ENCODE assay signal across 36 cellular contexts in the genomic region with DNA sequence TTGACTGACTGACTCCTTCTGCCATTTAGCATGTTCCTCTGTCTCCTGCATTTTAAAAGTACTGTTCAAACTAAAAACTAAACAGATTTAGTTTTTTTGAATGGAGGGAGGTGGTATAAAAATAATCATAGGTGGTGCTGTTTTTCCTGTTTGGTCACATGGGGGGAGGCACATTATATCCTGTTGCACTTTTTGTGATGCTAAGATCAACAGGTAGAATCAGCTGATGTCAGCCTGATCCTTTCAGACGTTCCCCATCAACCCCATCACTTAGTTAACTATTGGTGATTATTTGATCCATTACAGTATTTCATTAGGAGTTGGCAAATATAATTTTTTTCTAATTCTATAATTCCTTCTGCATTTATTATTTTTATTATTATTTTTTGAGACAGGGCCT.
"Had no signal": no experiment of that assay in that cellular context is flagged by ENCODE, and none has a peak within 500 bp of the region (broad histone marks: within the 10 kb centered on the region; RNA-seq: fewer than 3 reads in every experiment).

No MANE protein-coding gene starts in this region.

- H3K4me1 ChIP-seq: adrenal gland, body of pancreas, breast epithelium had no signal

- H3K9me3 ChIP-seq: adrenal gland, ascending aorta, body of pancreas, breast epithelium had no signal

- H3K27me3 Mint-ChIP-seq: activated naive CD4-positive, alpha-beta T cell treated with anti-CD3 and anti-CD28 coated beads, Interleukin-2, amount 50 U/mL, for 24 hours; brain had no signal

- H3K4me3 Mint-ChIP-seq: activated naive CD4-positive, alpha-beta T cell treated with anti-CD3 and anti-CD28 coated beads for 36 hours; activated naive CD4-positive, alpha-beta T cell treated with anti-CD3 and anti-CD28 coated beads, Interleukin-2, amount 10 ng/mL, durations not matched to agents 7 days and 5 days; activated naive CD4-positive, alpha-beta T cell treated with anti-CD3 and anti-CD28 coated beads, Interleukin-2, amount 50 U/mL, for 24 hours; activated naive CD8-positive, alpha-beta T cell; activated naive CD8-positive, alpha-beta T cell treated with anti-CD3 and anti-CD28 coated beads for 36 hours; activated naive CD8-positive, alpha-beta T cell treated with anti-CD3 and anti-CD28 coated beads, Interleukin-2, amount 10 ng/mL, durations not matched to agents 7 days and 5 days; activated naive CD8-positive, alpha-beta T cell treated with anti-CD3 and anti-CD28 coated beads, Interleukin-2, amount 50 U/mL, for 24 hours; activated T-cell treated with anti-CD3 and anti-CD28 coated beads, Interleukin-2, amount 50 U/mL, for 4 hours; activated T-cell treated with anti-CD3 and anti-CD28 coated beads, Interleukin-2, amount 50 U/mL, for 72 hours; activated T-helper 1 cell treated with anti-CD3 and anti-CD28 coated beads, Interleukin-12 subunit alpha, Interleukin-12 subunit beta, Interleukin-2, Interleukin-4 antibody, amounts not matched to agents 30 ng/mL and 10 ng/mL and 1 ng/mL, durations not matched to agents 14 hours and 24 hours and 36 hours; activated T-helper 17 cell treated with anti-CD3 and anti-CD28 coated beads, Interleukin-2, amount 50 U/mL, for 72 hours; brain; central memory CD8-positive, alpha-beta T cell had no signal

- H3K4me1 Mint-ChIP-seq: activated T-helper 17 cell treated with anti-CD3 and anti-CD28 coated beads, Interleukin-2, amount 50 U/mL, for 72 hours had no signal

- H3K9me3 Mint-ChIP-seq: activated naive CD4-positive, alpha-beta T cell treated with anti-CD3 and anti-CD28 coated beads for 36 hours; activated naive CD4-positive, alpha-beta T cell treated with anti-CD3 and anti-CD28 coated beads, Interleukin-2, amount 10 ng/mL, durations not matched to agents 7 days and 5 days; activated naive CD4-positive, alpha-beta T cell treated with anti-CD3 and anti-CD28 coated beads, Interleukin-2, amount 50 U/mL, for 24 hours; activated naive CD4-positive, alpha-beta T cell treated with anti-CD3 and anti-CD28 coated beads, Interleukin-2, amount 50 U/mL, for 72 hours; activated naive CD8-positive, alpha-beta T cell treated with anti-CD3 and anti-CD28 coated beads for 36 hours; activated naive CD8-positive, alpha-beta T cell treated with anti-CD3 and anti-CD28 coated beads, Interleukin-2, amount 10 ng/mL, durations not matched to agents 7 days and 5 days; activated naive CD8-positive, alpha-beta T cell treated with anti-CD3 and anti-CD28 coated beads, Interleukin-2, amount 50 U/mL, for 24 hours; activated T-cell treated with anti-CD3 and anti-CD28 coated beads, Interleukin-2, amount 50 U/mL, for 4 hours; activated T-cell treated with anti-CD3 and anti-CD28 coated beads, Interleukin-2, amount 50 U/mL, for 72 hours; activated T-helper 1 cell treated with anti-CD3 and anti-CD28 coated beads, Interleukin-12 subunit alpha, Interleukin-12 subunit beta, Interleukin-2, Interleukin-4 antibody, amounts not matched to agents 30 ng/mL and 10 ng/mL and 1 ng/mL, durations not matched to agents 14 hours and 24 hours and 36 hours; activated T-helper 17 cell treated with anti-CD3 and anti-CD28 coated beads, Interleukin-2, amount 50 U/mL, for 72 hours; activated T-helper 2 cell treated with anti-CD3 and anti-CD28 coated beads, Interferon-gamma antibody, Interleukin-2, Interleukin-4, amounts not matched to agents 10 μg/mL and 5 μg/mL and 100 μg/mL, durations not matched to agents 14 hours and 24 hours and 36 hours; central memory CD8-positive, alpha-beta T cell had no signal

- H3K36me3 Mint-ChIP-seq: activated naive CD4-positive, alpha-beta T cell treated with anti-CD3 and anti-CD28 coated beads, Interleukin-2, amount 10 ng/mL, durations not matched to agents 7 days and 5 days; activated naive CD4-positive, alpha-beta T cell treated with anti-CD3 and anti-CD28 coated beads, Interleukin-2, amount 50 U/mL, for 24 hours; activated naive CD4-positive, alpha-beta T cell treated with anti-CD3 and anti-CD28 coated beads, Interleukin-2, amount 50 U/mL, for 72 hours; activated naive CD8-positive, alpha-beta T cell; activated naive CD8-positive, alpha-beta T cell treated with anti-CD3 and anti-CD28 coated beads for 36 hours; activated naive CD8-positive, alpha-beta T cell treated with anti-CD3 and anti-CD28 coated beads, Interleukin-2, amount 10 ng/mL, durations not matched to agents 7 days and 5 days; brain had no signal

- H3K4me3 ChIP-seq: adrenal gland, ascending aorta, body of pancreas, breast epithelium, cardiac muscle cell had no signal

- DNase-seq: activated effector memory CD4-positive, alpha-beta T cell treated with anti-CD3 and anti-CD28 coated beads, Interleukin-2, amount 50 U/mL, for 16 hours; activated effector memory CD4-positive, alpha-beta T cell treated with Interleukin-2 at 50 U/mL for 16 hours; activated gamma-delta T cell; activated gamma-delta T cell treated with Interleukin-2 at 50 U/mL for 16 hours; activated naive CD4-positive, alpha-beta T cell; activated naive CD4-positive, alpha-beta T cell treated with anti-CD3 and anti-CD28 coated beads for 36 hours; activated naive CD4-positive, alpha-beta T cell treated with anti-CD3 and anti-CD28 coated beads, Interleukin-2, amount 10 ng/mL, durations not matched to agents 7 days and 5 days; activated naive CD4-positive, alpha-beta T cell treated with anti-CD3 and anti-CD28 coated beads, Interleukin-2, amount 50 U/mL, for 16 hours; activated naive CD4-positive, alpha-beta T cell treated with Interleukin-2 at 50 U/mL for 16 hours; activated naive CD8-positive, alpha-beta T cell treated with anti-CD3 and anti-CD28 coated beads for 36 hours; activated naive CD8-positive, alpha-beta T cell treated with anti-CD3 and anti-CD28 coated beads, Interleukin-2, amount 10 ng/mL, durations not matched to agents 7 days and 5 days; activated naive CD8-positive, alpha-beta T cell treated with anti-CD3 and anti-CD28 coated beads, Interleukin-2, amount 50 U/mL, for 24 hours; activated T-cell treated with anti-CD3 and anti-CD28 coated beads, Interleukin-2, amount 50 U/mL, for 4 hours; activated T-cell treated with anti-CD3 and anti-CD28 coated beads, Interleukin-2, amount 50 U/mL, for 48 hours; activated T-cell treated with anti-CD3 and anti-CD28 coated beads, Interleukin-2, amount 50 U/mL, for 72 hours; adrenal gland; amniotic stem cell; amygdala; anterior cingulate cortex; aorta; body of pancreas; brain microvascular endothelial cell; caudate nucleus; central memory CD4-positive, alpha-beta T cell; cerebellar nuclear complex had no signal

- H3K27ac Mint-ChIP-seq: activated naive CD4-positive, alpha-beta T cell treated with anti-CD3 and anti-CD28 coated beads for 36 hours; activated naive CD4-positive, alpha-beta T cell treated with anti-CD3 and anti-CD28 coated beads, Interleukin-2, amount 10 ng/mL, durations not matched to agents 7 days and 5 days; activated naive CD4-positive, alpha-beta T cell treated with anti-CD3 and anti-CD28 coated beads, Interleukin-2, amount 50 U/mL, for 24 hours; activated naive CD4-positive, alpha-beta T cell treated with anti-CD3 and anti-CD28 coated beads, Interleukin-2, amount 50 U/mL, for 72 hours; activated naive CD8-positive, alpha-beta T cell; activated naive CD8-positive, alpha-beta T cell treated with anti-CD3 and anti-CD28 coated beads for 36 hours; activated naive CD8-positive, alpha-beta T cell treated with anti-CD3 and anti-CD28 coated beads, Interleukin-2, amount 10 ng/mL, durations not matched to agents 7 days and 5 days; activated naive CD8-positive, alpha-beta T cell treated with anti-CD3 and anti-CD28 coated beads, Interleukin-2, amount 50 U/mL, for 24 hours; activated T-cell treated with anti-CD3 and anti-CD28 coated beads, Interleukin-2, amount 50 U/mL, for 72 hours; activated T-helper 1 cell treated with anti-CD3 and anti-CD28 coated beads, Interleukin-12 subunit alpha, Interleukin-12 subunit beta, Interleukin-2, Interleukin-4 antibody, amounts not matched to agents 30 ng/mL and 10 ng/mL and 1 ng/mL, durations not matched to agents 14 hours and 24 hours and 36 hours; activated T-helper 17 cell treated with anti-CD3 and anti-CD28 coated beads, Interleukin-2, amount 50 U/mL, for 72 hours; activated T-helper 2 cell treated with anti-CD3 and anti-CD28 coated beads, Interferon-gamma antibody, Interleukin-2, Interleukin-4, amounts not matched to agents 10 μg/mL and 5 μg/mL and 100 μg/mL, durations not matched to agents 14 hours and 24 hours and 36 hours; brain had no signal

- ATAC-seq: activated naive CD4-positive, alpha-beta T cell treated with anti-CD3 and anti-CD28 coated beads, Interleukin-2, amount 50 U/mL, for 72 hours; activated naive CD8-positive, alpha-beta T cell treated with anti-CD3 and anti-CD28 coated beads, Interleukin-2, amount 50 U/mL, for 24 hours; activated T-cell treated with anti-CD3 and anti-CD28 coated beads, Interleukin-2, amount 50 U/mL, for 4 hours; activated T-cell treated with anti-CD3 and anti-CD28 coated beads, Interleukin-2, amount 50 U/mL, for 72 hours; activated T-helper 17 cell treated with anti-CD3 and anti-CD28 coated beads, Interleukin-2, amount 50 U/mL, for 72 hours; body of pancreas had no signal

- H3K36me3 ChIP-seq: adrenal gland, ascending aorta, brain microvascular endothelial cell, breast epithelium, cardiac muscle cell had no signal

- H3K27ac ChIP-seq: adrenal gland, ascending aorta, body of pancreas, brain microvascular endothelial cell, breast epithelium, cardiac muscle cell had no signal
